Comparison of ENCODE assay signal across 28 cellular contexts in the genomic region with DNA sequence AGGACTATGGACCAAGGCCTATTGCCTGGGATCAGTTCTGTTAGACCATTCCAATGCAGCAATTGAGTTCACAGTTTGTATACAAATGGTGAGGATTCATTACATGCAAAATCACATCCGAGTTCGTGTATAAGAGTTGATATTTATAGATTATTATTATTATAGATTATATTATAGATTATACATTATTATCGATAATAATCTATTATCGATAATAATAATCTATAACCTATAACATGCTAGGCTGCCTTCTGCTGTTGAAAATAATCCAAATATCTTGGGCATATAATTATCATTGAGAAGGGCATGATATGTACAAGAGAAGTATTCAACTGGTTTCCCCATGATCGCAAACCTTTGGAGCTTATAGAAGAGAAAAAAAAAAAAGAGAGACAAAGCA.
"Had no signal": no experiment of that assay in that cellular context is flagged by ENCODE, and none has a peak within 500 bp of the region (broad histone marks: within the 10 kb centered on the region; RNA-seq: fewer than 3 reads in every experiment).

No MANE protein-coding gene starts in this region.

- FAIRE-seq: colon, endometrium, endothelial cell of umbilical vein, frontal cortex had no signal

- H3K4me3 ChIP-seq: colonic mucosa, coronary artery, dorsolateral prefrontal cortex, esophagus muscularis mucosa, esophagus squamous epithelium, gastrocnemius medialis, gastroesophageal sphincter, heart left ventricle, heart right ventricle had no signal

- H3K4me1 ChIP-seq: colonic mucosa, esophagus muscularis mucosa, esophagus squamous epithelium, foreskin keratinocyte, gastrocnemius medialis, gastroesophageal sphincter, heart left ventricle, heart right ventricle had no signal

- H3K27ac ChIP-seq: colonic mucosa, coronary artery, dorsolateral prefrontal cortex, epithelial cell of prostate, esophagus muscularis mucosa, esophagus squamous epithelium, foreskin keratinocyte, gastrocnemius medialis, gastroesophageal sphincter, heart left ventricle, heart right ventricle had no signal

- ATAC-seq: effector memory CD8-positive, alpha-beta T cell; esophagus mucosa; foreskin keratinocyte; gastrocnemius medialis; gastroesophageal sphincter; heart left ventricle; heart right ventricle had no signal

- H3K36me3 ChIP-seq: colonic mucosa, esophagus muscularis mucosa, esophagus squamous epithelium, gastrocnemius medialis, gastroesophageal sphincter, heart left ventricle, heart right ventricle had no signal

- H3K27me3 ChIP-seq: colonic mucosa, dorsolateral prefrontal cortex, esophagus squamous epithelium, gastrocnemius medialis had no signal

- DNase-seq: colonic mucosa; cortex of kidney; dermis blood vessel endothelial cell; dorsolateral prefrontal cortex; effector CD4-positive, alpha-beta T cell; effector CD8-positive, alpha-beta T cell; effector memory CD4-positive, alpha-beta T cell; effector memory CD8-positive, alpha-beta T cell; endodermal cell; erythroblast; esophagus squamous epithelium; foreskin fibroblast; foreskin keratinocyte; foreskin melanocyte; gastrocnemius medialis; glutamatergic neuron; head of caudate nucleus; heart left ventricle; heart right ventricle had no signal

- H3K9me3 ChIP-seq: colonic mucosa, esophagus muscularis mucosa, esophagus squamous epithelium, gastrocnemius medialis, gastroesophageal sphincter, heart left ventricle, heart right ventricle had no signal
